8 cellular contexts compared by ENCODE assay signal in the genomic region with DNA sequence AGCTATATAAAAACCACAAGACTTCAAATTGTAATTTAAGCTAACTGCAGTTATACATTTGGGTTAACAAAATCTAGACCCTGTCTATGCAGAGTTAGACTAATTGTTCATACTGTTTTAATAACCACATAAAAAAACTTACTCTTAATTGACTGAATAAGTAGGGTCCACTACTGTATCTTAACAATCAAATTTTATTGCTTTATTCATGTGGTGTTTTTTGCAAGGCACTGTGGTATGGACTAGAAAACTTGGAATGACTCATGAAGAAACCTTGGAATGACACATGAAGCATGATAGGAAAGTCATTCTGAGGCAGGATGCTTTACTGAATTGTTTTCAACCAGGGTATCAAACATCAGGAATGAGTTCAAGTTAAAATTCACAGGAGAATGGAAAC. TPM values are rescaled to one million over a fixed set of nuclear protein-coding genes. Genes with fewer than 3 reads are reported as not detected.
DNase-seq lines count a peak whose midpoint lies in the region; TF ChIP-seq lines count a peak whose summit lies in the region.

No MANE protein-coding gene starts in this region.

- peaks cover 36% of the 10 kb centered on the region for H3K36me3 Mint-ChIP-seq in HFFc6 (ENCODE audit: low read depth)

- H3K27ac Mint-ChIP-seq in HFFc6, result peak overlapping the region; percentile 83

- TF ChIP-seq CTCF in AG09309 (IDR thresholded peaks at IDR 0.05; ENCODE audit: control insufficient read depth, insufficient read depth, low read depth, low read length, missing control alignments) (no peak), HFFc6 (IDR thresholded peaks at IDR 0.05) (no peak)

- H3K9me3 Mint-ChIP-seq in HFFc6, result no peaks in the 10 kb centered on the region

- H3K4me1 Mint-ChIP-seq in HFFc6 (ENCODE audit: low read depth), result peaks cover 48% of the 10 kb centered on the region

- peak overlapping the region; percentile 99 for H3K4me3 Mint-ChIP-seq in HFFc6

- peak; percentile 41 for DNase-seq in AG09309 (ENCODE audit: low read depth)
- DNase-seq in HFFc6, result peak; percentile 75
- DNase-seq in amniotic epithelial cell (ENCODE audit: low read depth), result peak; percentile 74
- DNase-seq in kidney tubule cell (ENCODE audit: low spot score), result peak; percentile 76
- DNase-seq in iPS-NIHi11 (ENCODE audit: low spot score), result no peak
- no peak for DNase-seq in stimulated activated CD4-positive, alpha-beta T cell treated with anti-CD3 and anti-CD28 coated beads, Interleukin-2, amount 100 ng/mL, for 48 hours
- no peak for DNase-seq in NCI-H524 (lab: John Stamatoyannopoulos, UW)
- DNase-seq in NCI-H774 (lab: John Stamatoyannopoulos, UW), result no peak

- peaks cover 1% of the 10 kb centered on the region for H3K27me3 Mint-ChIP-seq in HFFc6 (ENCODE audit: insufficient read depth)

- no peak overlapping the region for H3K4me3 ChIP-seq in AG09309 (ENCODE audit: control insufficient read depth, low read depth, low read length)

RNA-seq across cellular contexts. Expression of a gene that starts 2.3 kb away (rescaled TPM):
- 100 to 1,000 TPM; 108 to 122 (median 112) TPM for total RNA-seq in HFFc6 (2021; fragmentation: NEBNext Ultra II Directional; extraction: Animal tissue kit (Norgen Biotek cat#: 25700))

RNA-seq across cellular contexts. Expression of a gene that starts 2.5 kb away (rescaled TPM):
- 10 to 100 TPM; 69.6 to 85.9 (median 75.0) TPM for total RNA-seq in HFFc6 (2021; fragmentation: NEBNext Ultra II Directional; extraction: Animal tissue kit (Norgen Biotek cat#: 25700))

RNA-seq across cellular contexts. Expression of a gene that starts 59.1 kb away (rescaled TPM):
- 100 to 1,000 TPM; 144 to 189 (median 180) TPM for total RNA-seq in HFFc6 (2021; fragmentation: NEBNext Ultra II Directional; extraction: Animal tissue kit (Norgen Biotek cat#: 25700))

Comparison
In these comparisons a context has a peak if more than half of its experiments do, and no peak if none do; other contexts are left out.
1. DNase-seq: peak in AG09309 (single experiment), HFFc6 (single experiment), amniotic epithelial cell (single experiment) and kidney tubule cell (single experiment); none in iPS-NIHi11 (single experiment), stimulated activated CD4-positive, alpha-beta T cell treated with anti-CD3 and anti-CD28 coated beads, Interleukin-2, amount 100 ng/mL, for 48 hours (0 of 2), NCI-H524 (0 of 2) and NCI-H774 (single experiment).